In the genomic region with DNA sequence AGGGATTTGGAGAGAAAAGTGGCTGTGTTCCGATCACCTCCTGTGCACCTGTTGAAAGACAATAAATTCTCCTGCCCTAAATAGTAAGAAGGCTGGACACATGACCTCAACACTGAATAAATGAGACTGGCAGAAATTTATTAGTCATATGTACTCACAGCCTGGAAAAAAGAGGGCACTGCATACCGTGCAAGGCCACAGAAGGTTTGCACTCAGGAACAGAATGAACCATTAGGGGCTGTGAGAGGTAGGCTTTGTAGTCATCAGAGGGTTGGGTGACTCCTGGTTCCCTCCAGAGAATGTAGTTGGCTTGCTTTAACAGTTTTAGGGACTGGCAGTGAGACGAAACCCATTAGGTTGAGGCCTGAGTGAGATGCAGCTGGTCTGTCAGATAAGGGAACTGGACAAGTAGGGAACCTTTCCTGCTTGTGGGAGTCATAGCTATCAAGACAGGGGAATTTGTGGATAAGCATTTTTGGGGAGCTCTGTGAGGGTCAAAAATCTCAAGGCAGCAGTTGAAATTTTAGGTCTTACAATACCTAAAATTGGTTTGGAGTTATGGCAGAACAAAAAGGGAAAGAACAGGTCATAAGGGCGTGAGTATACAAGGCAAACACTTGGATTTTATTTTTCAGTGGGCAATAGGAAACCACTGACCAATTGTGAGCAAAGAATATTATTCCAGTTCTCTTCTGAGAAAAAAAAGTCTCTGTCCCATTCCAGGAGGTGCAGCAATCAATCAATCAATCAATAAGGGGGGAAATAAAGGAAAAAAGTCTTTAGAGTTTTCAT, we compare ENCODE assay signal across 1 cellular context.
TF ChIP-seq lines count a peak whose summit lies in the region.

No MANE protein-coding gene starts in this region.

TF ChIP-seq in K562, 482 proteins besides CTCF, POLR2A, EP300 and RAD21 (continued from another document and continues in another):
- TF ChIP-seq NR0B1 (IDR thresholded peaks at IDR 0.05; ENCODE audit: partially characterized antibody): no peak
- TF ChIP-seq STAT5A (IDR thresholded peaks at IDR 0.05; ENCODE audit: borderline replicate concordance, low read length): peak; percentile 90
- peak; percentile 89 for TF ChIP-seq TARDBP (IDR thresholded peaks at IDR 0.05)
- TF ChIP-seq PTBP1 (IDR thresholded peaks at IDR 0.05; ENCODE audit: low read depth, low read length): no peak
- TF ChIP-seq NCOA1 (IDR thresholded peaks at IDR 0.05; ENCODE audit: low read depth): peak; percentile 89
- TF ChIP-seq SMAD2 (IDR thresholded peaks at IDR 0.05; ENCODE audit: low read depth, low read length): no peak
- TF ChIP-seq FOXK2 (conservative IDR thresholded peaks at IDR 0.05 in 1 of 2, IDR thresholded peaks at IDR 0.05 in 1 of 2; ENCODE audit: low read depth in 2 of 2): peak; percentile 34 to 95; a peak in 3 of 4 replicates
- peak; percentile 84 to 88 for TF ChIP-seq TRIM24 (IDR thresholded peaks at IDR 0.05)
- no peak for TF ChIP-seq RBM25 (IDR thresholded peaks at IDR 0.05; ENCODE audit: low read depth, low read length, severe bottlenecking)
- TF ChIP-seq ZNF121 (CRISPR knock-in tag; conservative IDR thresholded peaks at IDR 0.05): no peak
- TF ChIP-seq MAFG (tag; conservative IDR thresholded peaks at IDR 0.05): peak; percentile 48
- no peak for TF ChIP-seq PHF8 (IDR thresholded peaks at IDR 0.05; ENCODE audit: borderline replicate concordance, low read length)
- TF ChIP-seq ETV6 (IDR thresholded peaks at IDR 0.05; ENCODE audit: borderline replicate concordance in 1 of 2, low read depth in 2 of 2, low read length in 1 of 2): 0 out of 4 replicates have a peak, but pooled peaks of 1 of the 2 experiments have one; percentile 41
- TF ChIP-seq ETV6 (CRISPR knock-in tag; IDR thresholded peaks at IDR 0.05; ENCODE audit: borderline replicate concordance): no peak
- TF ChIP-seq, protein P1, sequence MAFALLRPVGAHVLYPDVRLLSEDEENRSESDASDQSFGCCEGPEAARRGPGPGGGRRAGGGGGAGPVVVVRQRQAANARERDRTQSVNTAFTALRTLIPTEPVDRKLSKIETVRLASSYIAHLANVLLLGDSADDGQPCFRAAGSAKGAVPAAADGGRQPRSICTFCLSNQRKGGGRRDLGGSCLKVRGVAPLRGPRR (CRISPR knock-in tag; IDR thresholded peaks at IDR 0.05): no peak; the same call in 1 of the 2 replicates
- 0 out of 2 replicates have a peak, but pooled peaks have one; percentile 21 for TF ChIP-seq GTF2A2 (tag; IDR thresholded peaks at IDR 0.05)
- peak; percentile 56 for TF ChIP-seq ZFX (CRISPR knock-in tag; IDR thresholded peaks at IDR 0.05)
- no peak for TF ChIP-seq HNRNPK (IDR thresholded peaks at IDR 0.05; ENCODE audit: low read depth, low read length, poor library complexity, severe bottlenecking)
- TF ChIP-seq LCOR (CRISPR knock-in tag; IDR thresholded peaks at IDR 0.05): peak; percentile 92; the same call in 1 of the 2 replicates
- TF ChIP-seq CBX3 (IDR thresholded peaks at IDR 0.05; ENCODE audit: borderline replicate concordance in 1 of 2, low read length in 2 of 2): peak in 1 of 2 experiments; percentile 93; a peak in 2 of 3 replicates
- peak; percentile 54; the same call in 1 of the 2 replicates for TF ChIP-seq GTF2F1 (IDR thresholded peaks at IDR 0.05; ENCODE audit: low read depth, low read length)
- TF ChIP-seq FOS (IDR thresholded peaks at IDR 0.05; ENCODE audit: extremely low read depth, insufficient read length): no peak
- no peak for TF ChIP-seq IRF2 (CRISPR knock-in tag; IDR thresholded peaks at IDR 0.05)
- 0 out of 2 replicates have a peak, but pooled peaks have one; percentile 42 for TF ChIP-seq NFATC3 (IDR thresholded peaks at IDR 0.05)
- TF ChIP-seq, protein P2, sequence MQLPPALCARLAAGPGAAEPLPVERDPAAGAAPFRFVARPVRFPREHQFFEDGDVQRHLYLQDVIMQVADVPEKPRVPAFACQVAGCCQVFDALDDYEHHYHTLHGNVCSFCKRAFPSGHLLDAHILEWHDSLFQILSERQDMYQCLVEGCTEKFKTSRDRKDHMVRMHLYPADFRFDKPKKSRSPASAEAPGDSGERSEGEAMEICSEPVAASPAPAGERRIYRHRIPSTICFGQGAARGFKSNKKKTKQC (CRISPR knock-in tag; IDR thresholded peaks at IDR 0.05): no peak
- TF ChIP-seq POU5F1 (IDR thresholded peaks at IDR 0.05; ENCODE audit: borderline replicate concordance, low read depth, low read length, partially characterized antibody): no peak
- no peak for TF ChIP-seq CAMTA2 (CRISPR knock-in tag; conservative IDR thresholded peaks at IDR 0.05)
- TF ChIP-seq, protein P3, sequence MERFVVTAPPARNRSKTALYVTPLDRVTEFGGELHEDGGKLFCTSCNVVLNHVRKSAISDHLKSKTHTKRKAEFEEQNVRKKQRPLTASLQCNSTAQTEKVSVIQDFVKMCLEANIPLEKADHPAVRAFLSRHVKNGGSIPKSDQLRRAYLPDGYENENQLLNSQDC (CRISPR knock-in tag; IDR thresholded peaks at IDR 0.05): no peak; the same call in 1 of the 2 replicates
- peak; percentile 56 for TF ChIP-seq TAF9B (IDR thresholded peaks at IDR 0.05; ENCODE audit: partially characterized antibody)
- 0 out of 2 replicates have a peak, but pooled peaks have one; percentile 12 for TF ChIP-seq RB1 (IDR thresholded peaks at IDR 0.05; ENCODE audit: low read depth)
- no peak for TF ChIP-seq BRD4 (IDR thresholded peaks at IDR 0.05)
- TF ChIP-seq HMGXB4 (CRISPR knock-in tag; IDR thresholded peaks at IDR 0.05): no peak
- TF ChIP-seq FOXK1 (CRISPR knock-in tag; IDR thresholded peaks at IDR 0.05; ENCODE audit: borderline replicate concordance): no peak
- no peak for TF ChIP-seq SRSF7 (optimal IDR thresholded peaks at IDR 0.05; ENCODE audit: low read depth, low read length)
- TF ChIP-seq SAP30 (IDR thresholded peaks at IDR 0.05; ENCODE audit: borderline replicate concordance, insufficient read depth, low read depth, low read length, poor library complexity, severe bottlenecking): no peak
- no peak for TF ChIP-seq HMG20B (CRISPR knock-in tag; IDR thresholded peaks at IDR 0.05)
- TF ChIP-seq ZNF589 (CRISPR knock-in tag; IDR thresholded peaks at IDR 0.05; ENCODE audit: low read depth): no peak
- TF ChIP-seq POLR2B (IDR thresholded peaks at IDR 0.05; ENCODE audit: low read depth, partially characterized antibody): no peak
- TF ChIP-seq FOXP1 (CRISPR knock-in tag; IDR thresholded peaks at IDR 0.05): 0 out of 2 replicates have a peak, but pooled peaks have one; percentile 18
- TF ChIP-seq HDAC2 (IDR thresholded peaks at IDR 0.05): peak; percentile 83; the same call in 1 of the 2 replicates
- no peak for TF ChIP-seq CBX2 (IDR thresholded peaks at IDR 0.05; ENCODE audit: insufficient read depth, low read length, poor library complexity, severe bottlenecking)
- no peak for TF ChIP-seq MLX (CRISPR knock-in tag; conservative IDR thresholded peaks at IDR 0.05)
- no peak for TF ChIP-seq ZNF408 (CRISPR knock-in tag; IDR thresholded peaks at IDR 0.05; ENCODE audit: low read depth)
- peak; percentile 91 for TF ChIP-seq MYNN (IDR thresholded peaks at IDR 0.05)
- TF ChIP-seq MYNN (CRISPR knock-in tag; IDR thresholded peaks at IDR 0.05): no peak
- no peak; the same call in none of the 2 replicates for TF ChIP-seq NFE2 (IDR thresholded peaks at IDR 0.05; ENCODE audit: low read depth)
- TF ChIP-seq GABPB1 (CRISPR knock-in tag; IDR thresholded peaks at IDR 0.05): no peak
- peak; percentile 56; the same call in 1 of the 2 replicates for TF ChIP-seq HLTF (IDR thresholded peaks at IDR 0.05)
- TF ChIP-seq, protein P4, sequence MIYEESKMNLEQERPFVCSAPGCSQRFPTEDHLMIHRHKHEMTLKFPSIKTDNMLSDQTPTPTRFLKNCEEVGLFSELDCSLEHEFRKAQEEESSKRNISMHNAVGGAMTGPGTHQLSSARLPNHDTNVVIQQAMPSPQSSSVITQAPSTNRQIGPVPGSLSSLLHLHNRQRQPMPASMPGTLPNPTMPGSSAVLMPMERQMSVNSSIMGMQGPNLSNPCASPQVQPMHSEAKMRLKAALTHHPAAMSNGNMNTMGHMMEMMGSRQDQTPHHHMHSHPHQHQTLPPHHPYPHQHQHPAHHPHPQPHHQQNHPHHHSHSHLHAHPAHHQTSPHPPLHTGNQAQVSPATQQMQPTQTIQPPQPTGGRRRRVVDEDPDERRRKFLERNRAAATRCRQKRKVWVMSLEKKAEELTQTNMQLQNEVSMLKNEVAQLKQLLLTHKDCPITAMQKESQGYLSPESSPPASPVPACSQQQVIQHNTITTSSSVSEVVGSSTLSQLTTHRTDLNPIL (CRISPR knock-in tag; IDR thresholded peaks at IDR 0.05): no peak
- peak; percentile 45; the same call in 1 of the 2 replicates for TF ChIP-seq HEY1 (CRISPR knock-in tag; IDR thresholded peaks at IDR 0.05; ENCODE audit: borderline replicate concordance)
- no peak for TF ChIP-seq HNRNPL (IDR thresholded peaks at IDR 0.05; ENCODE audit: low read depth, low read length)
- TF ChIP-seq NFYB (IDR thresholded peaks at IDR 0.05; ENCODE audit: extremely low read depth, insufficient read length): no peak
- TF ChIP-seq MCM5 (IDR thresholded peaks at IDR 0.05; ENCODE audit: low read depth): no peak
- no peak for TF ChIP-seq CCAR2 (IDR thresholded peaks at IDR 0.05; ENCODE audit: low read depth, low read length)
- no peak for TF ChIP-seq STAG1 (CRISPR knock-in tag; IDR thresholded peaks at IDR 0.05; ENCODE audit: borderline replicate concordance)
- TF ChIP-seq ZNF263 (CRISPR knock-in tag; IDR thresholded peaks at IDR 0.05; ENCODE audit: borderline replicate concordance): no peak
- no peak for TF ChIP-seq SLC30A9 (CRISPR knock-in tag; IDR thresholded peaks at IDR 0.05)
- no peak for TF ChIP-seq MED1 (CRISPR knock-in tag; IDR thresholded peaks at IDR 0.05; ENCODE audit: borderline replicate concordance)
- TF ChIP-seq, protein P5, sequence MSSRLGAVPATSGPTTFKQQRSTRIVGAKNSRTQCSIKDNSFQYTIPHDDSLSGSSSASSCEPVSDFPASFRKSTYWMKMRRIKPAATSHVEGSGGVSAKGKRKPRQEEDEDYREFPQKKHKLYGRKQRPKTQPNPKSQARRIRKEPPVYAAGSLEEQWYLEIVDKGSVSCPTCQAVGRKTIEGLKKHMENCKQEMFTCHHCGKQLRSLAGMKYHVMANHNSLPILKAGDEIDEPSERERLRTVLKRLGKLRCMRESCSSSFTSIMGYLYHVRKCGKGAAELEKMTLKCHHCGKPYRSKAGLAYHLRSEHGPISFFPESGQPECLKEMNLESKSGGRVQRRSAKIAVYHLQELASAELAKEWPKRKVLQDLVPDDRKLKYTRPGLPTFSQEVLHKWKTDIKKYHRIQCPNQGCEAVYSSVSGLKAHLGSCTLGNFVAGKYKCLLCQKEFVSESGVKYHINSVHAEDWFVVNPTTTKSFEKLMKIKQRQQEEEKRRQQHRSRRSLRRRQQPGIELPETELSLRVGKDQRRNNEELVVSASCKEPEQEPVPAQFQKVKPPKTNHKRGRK (tag; IDR thresholded peaks at IDR 0.05): no peak
- TF ChIP-seq SNRNP70 (optimal IDR thresholded peaks at IDR 0.05; ENCODE audit: low read depth, low read length): no peak
- TF ChIP-seq, protein P6, sequence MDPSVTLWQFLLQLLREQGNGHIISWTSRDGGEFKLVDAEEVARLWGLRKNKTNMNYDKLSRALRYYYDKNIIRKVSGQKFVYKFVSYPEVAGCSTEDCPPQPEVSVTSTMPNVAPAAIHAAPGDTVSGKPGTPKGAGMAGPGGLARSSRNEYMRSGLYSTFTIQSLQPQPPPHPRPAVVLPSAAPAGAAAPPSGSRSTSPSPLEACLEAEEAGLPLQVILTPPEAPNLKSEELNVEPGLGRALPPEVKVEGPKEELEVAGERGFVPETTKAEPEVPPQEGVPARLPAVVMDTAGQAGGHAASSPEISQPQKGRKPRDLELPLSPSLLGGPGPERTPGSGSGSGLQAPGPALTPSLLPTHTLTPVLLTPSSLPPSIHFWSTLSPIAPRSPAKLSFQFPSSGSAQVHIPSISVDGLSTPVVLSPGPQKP (CRISPR knock-in tag; IDR thresholded peaks at IDR 0.05): no peak
- TF ChIP-seq STAT6 (CRISPR knock-in tag; IDR thresholded peaks at IDR 0.05): no peak
